ENCODE assay signal across 14 cellular contexts in the genomic region with DNA sequence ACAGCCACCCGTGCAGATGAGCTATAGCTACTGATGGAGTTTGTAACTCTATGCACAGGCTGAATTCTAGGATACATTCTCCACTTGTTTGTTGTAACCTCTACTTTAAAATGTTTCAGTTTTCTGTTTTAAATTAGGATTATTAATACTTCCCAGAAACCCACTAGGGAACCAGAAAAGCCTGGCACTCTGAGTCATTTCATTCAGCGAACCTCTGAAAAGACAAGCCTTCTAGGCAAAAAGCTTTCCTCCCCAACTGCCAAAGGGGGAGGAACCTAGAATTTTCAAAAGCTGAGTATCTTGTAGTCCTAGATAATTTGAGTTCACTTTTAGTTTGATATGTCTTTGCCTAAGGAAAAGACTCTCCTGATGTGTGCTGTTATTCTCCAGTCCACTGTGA. TPM values are rescaled to one million over a fixed set of nuclear protein-coding genes. Genes with fewer than 3 reads are reported as not detected.
DNase-seq lines count a peak whose midpoint lies in the region; ATAC-seq and TF ChIP-seq lines count a peak whose summit lies in the region.
"Had no signal": no experiment of that assay in that cellular context is flagged by ENCODE, and none has a peak within 500 bp of the region (broad histone marks: within the 10 kb centered on the region; RNA-seq: fewer than 3 reads in every experiment).

No MANE protein-coding gene starts in this region.

- H3K36me3 Mint-ChIP-seq in activated naive CD4-positive, alpha-beta T cell treated with anti-CD3 and anti-CD28 coated beads for 36 hours (ENCODE audit: low read depth) = peaks cover 34% of the 10 kb centered on the region
- peaks cover 46% of the 10 kb centered on the region for H3K36me3 Mint-ChIP-seq in activated naive CD4-positive, alpha-beta T cell treated with anti-CD3 and anti-CD28 coated beads, Interleukin-2, amount 10 ng/mL, durations not matched to agents 7 days and 5 days

- peaks cover 32% of the 10 kb centered on the region for H3K4me1 Mint-ChIP-seq in activated naive CD4-positive, alpha-beta T cell treated with anti-CD3 and anti-CD28 coated beads for 36 hours (ENCODE audit: low read depth)
- H3K4me1 Mint-ChIP-seq in activated naive CD4-positive, alpha-beta T cell treated with anti-CD3 and anti-CD28 coated beads, Interleukin-2, amount 10 ng/mL, durations not matched to agents 7 days and 5 days = no peaks in the 10 kb centered on the region

- H3K4me3 ChIP-seq in ascending aorta = no peak overlapping the region
- H3K4me3 ChIP-seq in thoracic aorta = no peak overlapping the region

- H3K4me1 ChIP-seq in ascending aorta (peaks cover 3 to 11% of the 10 kb centered on the region in 2 donors), thoracic aorta (ENCODE audit: control insufficient read depth in 1 of 2, low read depth in 2 of 2) (peaks cover 3 to 30% of the 10 kb centered on the region in 2 donors)

- no peaks in the 10 kb centered on the region for H3K9me3 ChIP-seq in ascending aorta
- H3K9me3 ChIP-seq in thoracic aorta = no peaks in the 10 kb centered on the region

- peak overlapping the region; percentile 56 for H3K27ac Mint-ChIP-seq in activated naive CD4-positive, alpha-beta T cell treated with anti-CD3 and anti-CD28 coated beads for 36 hours
- H3K27ac Mint-ChIP-seq in activated naive CD4-positive, alpha-beta T cell treated with anti-CD3 and anti-CD28 coated beads, Interleukin-2, amount 10 ng/mL, durations not matched to agents 7 days and 5 days = no peak overlapping the region
- H3K27ac Mint-ChIP-seq: T-helper 1 cell treated with Interleukin-12 subunit alpha and Interleukin-12 subunit beta and Interleukin-4 antibody, amounts not matched to agents 30 μg/mL and 1 μg/mL, for 36 hours had no signal

- H3K27ac ChIP-seq in ascending aorta (peak overlapping the region; percentile 13 to 68), thoracic aorta (peak overlapping the region; percentile 33 to 72)

- no peaks in the 10 kb centered on the region for H3K27me3 Mint-ChIP-seq in activated naive CD4-positive, alpha-beta T cell treated with anti-CD3 and anti-CD28 coated beads for 36 hours (ENCODE audit: low read depth)
- no peaks in the 10 kb centered on the region for H3K27me3 Mint-ChIP-seq in activated naive CD4-positive, alpha-beta T cell treated with anti-CD3 and anti-CD28 coated beads, Interleukin-2, amount 10 ng/mL, durations not matched to agents 7 days and 5 days

- ATAC-seq in thoracic aorta (ENCODE audit: insufficient number of reproducible peaks, low FRiP score, low read depth) (no peak), HG03520 (IDR thresholded peaks at IDR 0.05; ENCODE audit: unreplicated experiment) (no peak)
- ATAC-seq: HepG2 had no signal

- no peak for TF ChIP-seq CTCF in ascending aorta (IDR thresholded peaks at IDR 0.05)
- no peak for TF ChIP-seq CTCF in thoracic aorta (IDR thresholded peaks at IDR 0.05)

- H3K4me3 Mint-ChIP-seq in activated naive CD4-positive, alpha-beta T cell treated with anti-CD3 and anti-CD28 coated beads for 36 hours = no peak overlapping the region
- no peak overlapping the region for H3K4me3 Mint-ChIP-seq in activated naive CD4-positive, alpha-beta T cell treated with anti-CD3 and anti-CD28 coated beads, Interleukin-2, amount 10 ng/mL, durations not matched to agents 7 days and 5 days
- H3K4me3 Mint-ChIP-seq: T-helper 1 cell treated with Interleukin-12 subunit alpha and Interleukin-12 subunit beta and Interleukin-4 antibody, amounts not matched to agents 30 μg/mL and 1 μg/mL, for 36 hours had no signal

- no peaks in the 10 kb centered on the region for H3K27me3 ChIP-seq in ascending aorta
- no peaks in the 10 kb centered on the region for H3K27me3 ChIP-seq in thoracic aorta (replicated peaks; ENCODE audit: insufficient read depth)

- DNase-seq in activated naive CD4-positive, alpha-beta T cell treated with anti-CD3 and anti-CD28 coated beads for 36 hours = no peak
- DNase-seq in activated naive CD4-positive, alpha-beta T cell treated with anti-CD3 and anti-CD28 coated beads, Interleukin-2, amount 10 ng/mL, durations not matched to agents 7 days and 5 days = no peak
- DNase-seq in ascending aorta (ENCODE audit: low spot score in 2 of 2) (no peak), hepatic stellate cell (ENCODE audit: low spot score) (peak; percentile 62), thoracic aorta (ENCODE audit: low spot score) (no peak), NCI-H1105 (lab: John Stamatoyannopoulos, UW) (no peak), NCI-H446 (lab: John Stamatoyannopoulos, UW) (no peak)
- DNase-seq: erythroblast; kidney; NCI-H2081; stimulated activated CD4-positive, alpha-beta T cell treated with anti-CD3 and anti-CD28 coated beads, Interleukin-2, amount 100 ng/mL, for 24 hours had no signal

- no peaks in the 10 kb centered on the region for H3K9me3 Mint-ChIP-seq in activated naive CD4-positive, alpha-beta T cell treated with anti-CD3 and anti-CD28 coated beads for 36 hours
- no peaks in the 10 kb centered on the region for H3K9me3 Mint-ChIP-seq in activated naive CD4-positive, alpha-beta T cell treated with anti-CD3 and anti-CD28 coated beads, Interleukin-2, amount 10 ng/mL, durations not matched to agents 7 days and 5 days
- H3K9me3 Mint-ChIP-seq: T-helper 1 cell treated with Interleukin-12 subunit alpha and Interleukin-12 subunit beta and Interleukin-4 antibody, amounts not matched to agents 30 μg/mL and 1 μg/mL, for 36 hours had no signal

- peaks cover 20 to 32% of the 10 kb centered on the region in 2 donors for H3K36me3 ChIP-seq in ascending aorta
- peaks cover 11% of the 10 kb centered on the region for H3K36me3 ChIP-seq in thoracic aorta

- intact Hi-C loops in activated naive CD4-positive, alpha-beta T cell treated with anti-CD3 and anti-CD28 coated beads for 36 hours (cut with micrococcal nuclease) = no loop called here
- intact Hi-C loops in ascending aorta (cut with DNase I) = loop anchor here (1.0 kb wide), 1 partner anchor 80 kb away; no protein-coding TSS in a partner anchor

- CTCF ChIA-PET in activated naive CD4-positive, alpha-beta T cell treated with anti-CD3 and anti-CD28 coated beads for 36 hours (lab: Charles Lee) = no interaction called here
- CTCF ChIA-PET in activated naive CD4-positive, alpha-beta T cell treated with anti-CD3 and anti-CD28 coated beads, Interleukin-2, amount 10 ng/mL, durations not matched to agents 7 days and 5 days (lab: Charles Lee) = no interaction called here

RNA-seq across cellular contexts. Expression of gene GOSR1, which starts 43.2 kb away (rescaled TPM):
- total RNA-seq in activated naive CD4-positive, alpha-beta T cell treated with anti-CD3 and anti-CD28 coated beads for 36 hours = 10 to 100 TPM; 33.9 to 37.3 TPM
- total RNA-seq in ascending aorta (33.0 TPM), thoracic aorta (10 to 100 TPM; 29.6 to 54.9 TPM)
